2 cellular contexts compared by ENCODE assay signal in genomic region chr1:161185732-161186311, GRCh38.
TF ChIP-seq lines count a peak whose summit lies in the region.

No MANE protein-coding gene starts in this region.

TF ChIP-seq in liver, 16 proteins besides CTCF, POLR2A, EP300 and RAD21:
- no peak for TF ChIP-seq ZBTB33 (IDR thresholded peaks at IDR 0.05)
- TF ChIP-seq EGR1 (IDR thresholded peaks at IDR 0.05; ENCODE audit: low read depth in 2 of 2): peak in 1 of 2 donors; percentile 13

TF ChIP-seq in HepG2, 621 proteins besides CTCF, POLR2A, EP300 and RAD21:
- TF ChIP-seq MATR3 (CRISPR knock-in tag; IDR thresholded peaks at IDR 0.05) (no peak), FOXP4 (CRISPR knock-in tag; IDR thresholded peaks at IDR 0.05) (no peak), ZNF432 (CRISPR knock-in tag; IDR thresholded peaks at IDR 0.05; ENCODE audit: borderline replicate concordance) (no peak), BCLAF1 (IDR thresholded peaks at IDR 0.05) (no peak), SAP130 (CRISPR knock-in tag; IDR thresholded peaks at IDR 0.05; ENCODE audit: low read depth) (no peak), ZNF335 (CRISPR knock-in tag; IDR thresholded peaks at IDR 0.05) (no peak), PPARG (CRISPR knock-in tag; conservative IDR thresholded peaks at IDR 0.05) (no peak), ZNF552 (CRISPR knock-in tag; IDR thresholded peaks at IDR 0.05; ENCODE audit: borderline replicate concordance) (no peak), ZNF816 (CRISPR knock-in tag; IDR thresholded peaks at IDR 0.05; ENCODE audit: borderline replicate concordance) (no peak), ZNF780A (CRISPR knock-in tag; IDR thresholded peaks at IDR 0.05) (no peak), ZNF576 (CRISPR knock-in tag; IDR thresholded peaks at IDR 0.05) (no peak), TOE1 (CRISPR knock-in tag; IDR thresholded peaks at IDR 0.05) (no peak), ZNF562 (CRISPR knock-in tag; IDR thresholded peaks at IDR 0.05; ENCODE audit: borderline replicate concordance) (no peak), ZFP36L1 (CRISPR knock-in tag; IDR thresholded peaks at IDR 0.05) (no peak), HMG20B (CRISPR knock-in tag; conservative IDR thresholded peaks at IDR 0.05) (no peak)
